2 cellular contexts compared by ENCODE assay signal in genomic region chr7:120987280-120987679, GRCh38.
TF ChIP-seq lines count a peak whose summit lies in the region.

No MANE protein-coding gene starts in this region.

TF ChIP-seq in A549, 52 proteins besides CTCF, POLR2A, EP300 and RAD21:
- TF ChIP-seq PHF8 (IDR thresholded peaks at IDR 0.05; ENCODE audit: borderline replicate concordance, low read depth) (no peak), GATA3 (IDR thresholded peaks at IDR 0.05; ENCODE audit: borderline replicate concordance) (no peak), KDM1A (IDR thresholded peaks at IDR 0.05; ENCODE audit: low read depth) (no peak), EHF (CRISPR knock-in tag; IDR thresholded peaks at IDR 0.05) (no peak), TFCP2L1 (CRISPR knock-in tag; IDR thresholded peaks at IDR 0.05) (no peak), ZFP36 (IDR thresholded peaks at IDR 0.05; ENCODE audit: borderline replicate concordance, partially characterized antibody) (no peak)

TF ChIP-seq in K562, 482 proteins besides CTCF, POLR2A, EP300 and RAD21 (continues in another document):
- TF ChIP-seq SMARCC2 (IDR thresholded peaks at IDR 0.05; ENCODE audit: low read depth) (peak; percentile 63; the same call in 1 of the 2 replicates), NFIC (IDR thresholded peaks at IDR 0.05) (peak; percentile 27; the same call in 1 of the 2 replicates), ZNF79 (CRISPR knock-in tag; IDR thresholded peaks at IDR 0.05; ENCODE audit: low read depth) (no peak), LEF1 (IDR thresholded peaks at IDR 0.05) (peak; percentile 67), DNMT1 (IDR thresholded peaks at IDR 0.05) (no peak), DACH1 (IDR thresholded peaks at IDR 0.05; ENCODE audit: partially characterized antibody) (no peak), MECOM (CRISPR knock-in tag; IDR thresholded peaks at IDR 0.05) (0 out of 2 replicates have a peak, but pooled peaks have one; percentile 40), MNT (conservative IDR thresholded peaks at IDR 0.05) (no peak), CUX1 (CRISPR knock-in tag; IDR thresholded peaks at IDR 0.05) (no peak), NFIX (CRISPR knock-in tag; IDR thresholded peaks at IDR 0.05; ENCODE audit: low read depth) (no peak), NCOR1 (IDR thresholded peaks at IDR 0.05) (peak; percentile 83), MED1 (CRISPR knock-in tag; IDR thresholded peaks at IDR 0.05; ENCODE audit: borderline replicate concordance) (no peak), FOXM1 (IDR thresholded peaks at IDR 0.05; ENCODE audit: low read depth) (peak; percentile 31; the same call in 1 of the 2 replicates), FOXM1 (CRISPR knock-in tag; IDR thresholded peaks at IDR 0.05; ENCODE audit: low read depth) (no peak), ZNF311 (CRISPR knock-in tag; IDR thresholded peaks at IDR 0.05) (peak; percentile 54; the same call in 1 of the 2 replicates), HDAC8 (tag; IDR thresholded peaks at IDR 0.05) (no peak), SOX6 (IDR thresholded peaks at IDR 0.05) (peak; percentile 47), XRCC4 (IDR thresholded peaks at IDR 0.05; ENCODE audit: extremely low read depth, insufficient read depth, insufficient read length) (no peak), RCOR1 (IDR thresholded peaks at IDR 0.05; ENCODE audit: borderline replicate concordance in 1 of 2, low read depth in 2 of 2, low read length in 2 of 2) (peak; percentile 39 to 78; a peak in 1 of 4 replicates), COPS2 (conservative IDR thresholded peaks at IDR 0.05) (no peak), FOXA3 (CRISPR knock-in tag; conservative IDR thresholded peaks at IDR 0.05 in 1 of 2, IDR thresholded peaks at IDR 0.05 in 1 of 2) (0 out of 4 replicates have a peak, but pooled peaks of 1 of the 2 experiments have one; percentile 28), ZNF445 (CRISPR knock-in tag; IDR thresholded peaks at IDR 0.05; ENCODE audit: low read depth) (no peak), NR2C1 (IDR thresholded peaks at IDR 0.05) (peak; percentile 33; the same call in 1 of the 2 replicates), NR2C1 (tag; IDR thresholded peaks at IDR 0.05) (no peak), GTF2B (IDR thresholded peaks at IDR 0.05; ENCODE audit: extremely low read depth, insufficient read length) (no peak), FOXP1 (CRISPR knock-in tag; IDR thresholded peaks at IDR 0.05) (no peak), ZNF717 (CRISPR knock-in tag; IDR thresholded peaks at IDR 0.05) (0 out of 2 replicates have a peak, but pooled peaks have one; percentile 55), MLLT1 (IDR thresholded peaks at IDR 0.05) (0 out of 4 replicates have a peak, but pooled peaks of 1 of the 2 experiments have one; percentile 11), ZFP36 (IDR thresholded peaks at IDR 0.05; ENCODE audit: low read depth, low read length, partially characterized antibody) (no peak), TEAD4 (IDR thresholded peaks at IDR 0.05; ENCODE audit: low read length) (peak; percentile 89), TEAD4 (CRISPR knock-in tag; IDR thresholded peaks at IDR 0.05; ENCODE audit: borderline replicate concordance) (no peak), ETV6 (IDR thresholded peaks at IDR 0.05; ENCODE audit: borderline replicate concordance in 1 of 2, low read depth in 2 of 2, low read length in 1 of 2) (0 out of 4 replicates have a peak, but pooled peaks of 1 of the 2 experiments have one; percentile 49), ETV6 (CRISPR knock-in tag; IDR thresholded peaks at IDR 0.05; ENCODE audit: borderline replicate concordance) (no peak), MGA (IDR thresholded peaks at IDR 0.05) (no peak), ASH1L (IDR thresholded peaks at IDR 0.05; ENCODE audit: borderline replicate concordance, low read depth, partially characterized antibody) (peak; percentile 32), CC2D1A (IDR thresholded peaks at IDR 0.05) (no peak), HDAC2 (IDR thresholded peaks at IDR 0.05) (0 out of 2 replicates have a peak, but pooled peaks have one; percentile 19), MIER1 (IDR thresholded peaks at IDR 0.05; ENCODE audit: low read depth) (0 out of 2 replicates have a peak, but pooled peaks have one; percentile 33), PRMT5 (CRISPR knock-in tag; IDR thresholded peaks at IDR 0.05) (no peak), SMARCE1 (IDR thresholded peaks at IDR 0.05) (peak; percentile 57; the same call in 1 of the 2 replicates)
